8 cellular contexts compared by ENCODE assay signal in the genomic region with DNA sequence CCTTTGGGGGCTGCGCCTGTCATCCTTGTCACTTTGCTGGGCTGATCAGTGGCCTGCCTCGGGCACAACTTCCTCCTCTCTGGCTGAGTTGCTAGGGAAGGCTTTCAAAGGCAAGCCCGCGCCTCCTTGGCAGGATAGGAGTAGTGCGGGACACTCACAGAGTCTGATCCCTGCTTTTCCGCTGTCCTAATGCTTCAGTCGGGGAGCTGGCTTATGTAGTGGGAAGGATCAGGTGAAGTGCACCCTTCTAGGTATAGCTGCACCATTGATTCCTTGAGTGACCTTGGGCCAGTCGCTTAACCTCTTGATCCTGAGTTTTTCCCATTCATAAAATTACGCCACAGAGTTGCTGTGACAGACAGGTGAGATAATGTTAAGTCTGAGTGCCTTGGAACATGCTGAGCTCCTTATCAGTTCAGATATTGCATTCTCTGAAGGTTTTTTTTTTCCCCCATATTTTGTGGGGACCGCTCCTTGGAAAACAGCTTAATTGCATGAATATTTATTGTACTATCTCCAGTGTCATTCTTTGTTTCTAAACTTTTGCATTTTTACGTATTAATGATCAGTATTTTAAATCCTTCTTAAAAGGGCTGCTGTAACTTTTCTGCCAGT. TPM values are rescaled to one million over a fixed set of nuclear protein-coding genes. Genes with fewer than 3 reads are reported as not detected.
DNase-seq lines count a peak whose midpoint lies in the region; ATAC-seq and TF ChIP-seq lines count a peak whose summit lies in the region.

No MANE protein-coding gene starts in this region.

- H3K4me3 ChIP-seq in epithelial cell of esophagus (ENCODE audit: low read length) = peak overlapping the region; percentile 94

- no peak for DNase-seq in activated CD8-positive, alpha-beta memory T cell treated with anti-CD3 and anti-CD28 coated beads, Interleukin-2, amount 10 ng/mL, durations not matched to agents 7 days and 5 days
- no peak for DNase-seq in activated CD8-positive, alpha-beta memory T cell treated with anti-CD3 and anti-CD28 coated beads for 24 hours
- peak; percentile 51 for DNase-seq in SKM-1 (lab: John Stamatoyannopoulos, UW; ENCODE audit: unreplicated experiment)
- DNase-seq in epithelial cell of esophagus (ENCODE audit: low read depth) = no peak
- DNase-seq in naive thymus-derived CD8-positive, alpha-beta T cell = no peak
- DNase-seq in NCI-H2107 (lab: John Stamatoyannopoulos, UW) = no peak

- CTCF ChIA-PET in activated CD8-positive, alpha-beta memory T cell treated with anti-CD3 and anti-CD28 coated beads, Interleukin-2, amount 10 ng/mL, durations not matched to agents 7 days and 5 days (lab: Charles Lee) = interaction anchor here (0.6 to 2.3 kb wide), 12 partner anchors 8 to 225 kb away, joined by 3 to 12 read pairs (median 4); a partner anchor contains a TSS

- peak overlapping the region; percentile 85 for H3K27ac Mint-ChIP-seq in activated CD8-positive, alpha-beta memory T cell treated with anti-CD3 and anti-CD28 coated beads, Interleukin-2, amount 10 ng/mL, durations not matched to agents 7 days and 5 days
- peak overlapping the region; percentile 64 to 98 (median 94) for H3K27ac Mint-ChIP-seq in naive thymus-derived CD8-positive, alpha-beta T cell

- peak overlapping the region; percentile 93 for H3K4me3 Mint-ChIP-seq in activated CD8-positive, alpha-beta memory T cell treated with anti-CD3 and anti-CD28 coated beads, Interleukin-2, amount 10 ng/mL, durations not matched to agents 7 days and 5 days
- H3K4me3 Mint-ChIP-seq in naive thymus-derived CD8-positive, alpha-beta T cell = peak overlapping the region; percentile 90 to 97 (median 96)

- peaks cover 38% of the 10 kb centered on the region for H3K4me1 Mint-ChIP-seq in activated CD8-positive, alpha-beta memory T cell treated with anti-CD3 and anti-CD28 coated beads, Interleukin-2, amount 10 ng/mL, durations not matched to agents 7 days and 5 days
- peaks cover 10 to 44% (median 42%) of the 10 kb centered on the region in 4 donors for H3K4me1 Mint-ChIP-seq in naive thymus-derived CD8-positive, alpha-beta T cell

- H3K27me3 Mint-ChIP-seq in activated CD8-positive, alpha-beta memory T cell treated with anti-CD3 and anti-CD28 coated beads, Interleukin-2, amount 10 ng/mL, durations not matched to agents 7 days and 5 days = no peaks in the 10 kb centered on the region
- no peaks in the 10 kb centered on the region for H3K27me3 Mint-ChIP-seq in naive thymus-derived CD8-positive, alpha-beta T cell

- H3K36me3 Mint-ChIP-seq in activated CD8-positive, alpha-beta memory T cell treated with anti-CD3 and anti-CD28 coated beads, Interleukin-2, amount 10 ng/mL, durations not matched to agents 7 days and 5 days = peaks cover 21% of the 10 kb centered on the region
- H3K36me3 Mint-ChIP-seq in naive thymus-derived CD8-positive, alpha-beta T cell = peaks cover 0 to 19% (median 2%) of the 10 kb centered on the region in 3 donors

- POLR2A ChIA-PET in naive thymus-derived CD8-positive, alpha-beta T cell (lab: Charles Lee) = interaction anchor here (0.5 to 2.5 kb wide), 12 partner anchors 10 to 703 kb away, joined by 3 to 22 read pairs (median 4); a partner anchor contains a TSS

- peak; percentile 14 for ATAC-seq in activated CD8-positive, alpha-beta memory T cell treated with anti-CD3 and anti-CD28 coated beads, Interleukin-2, amount 10 ng/mL, durations not matched to agents 7 days and 5 days
- ATAC-seq in HG03175 (IDR thresholded peaks at IDR 0.05; ENCODE audit: unreplicated experiment) (peak; percentile 7), HG02852 (IDR thresholded peaks at IDR 0.05; ENCODE audit: unreplicated experiment) (no peak)
- no peak for ATAC-seq in naive thymus-derived CD8-positive, alpha-beta T cell

- H3K9me3 Mint-ChIP-seq in activated CD8-positive, alpha-beta memory T cell treated with anti-CD3 and anti-CD28 coated beads, Interleukin-2, amount 10 ng/mL, durations not matched to agents 7 days and 5 days (ENCODE audit: low read depth) = no peaks in the 10 kb centered on the region
- H3K9me3 Mint-ChIP-seq in naive thymus-derived CD8-positive, alpha-beta T cell = no peaks in the 10 kb centered on the region

- peak; percentile 0 for TF ChIP-seq CTCF in epithelial cell of esophagus (IDR thresholded peaks at IDR 0.05; ENCODE audit: insufficient read depth, low read depth, low read length, missing control alignments)

RNA-seq across cellular contexts. Expression of a gene that starts 0.9 kb away (rescaled TPM):
- 100 to 1,000 TPM in 1 of 2 experiments, 10 to 100 TPM in 1; 98.5 to 121 TPM for total RNA-seq in activated CD8-positive, alpha-beta memory T cell treated with anti-CD3 and anti-CD28 coated beads, Interleukin-2, amount 10 ng/mL, durations not matched to agents 7 days and 5 days
- total RNA-seq in naive thymus-derived CD8-positive, alpha-beta T cell = 10 to 100 TPM; 66.9 to 73.7 TPM
- 10 to 100 TPM in 1 of 3 donors, 1 to 10 TPM in 2; 3.7 to 11.2 (median 5.9) TPM for polyA plus RNA-seq in naive thymus-derived CD8-positive, alpha-beta T cell

Comparison
In these comparisons a context has a peak if more than half of its experiments do, and no peak if none do; other contexts are left out.
1. ATAC-seq: peak in activated CD8-positive, alpha-beta memory T cell treated with anti-CD3 and anti-CD28 coated beads, Interleukin-2, amount 10 ng/mL, durations not matched to agents 7 days and 5 days (single experiment) and HG03175 (single experiment); none in naive thymus-derived CD8-positive, alpha-beta T cell (0 of 2) and HG02852 (single experiment).